Comparison of ENCODE assay signal across 8 cellular contexts in the genomic region with DNA sequence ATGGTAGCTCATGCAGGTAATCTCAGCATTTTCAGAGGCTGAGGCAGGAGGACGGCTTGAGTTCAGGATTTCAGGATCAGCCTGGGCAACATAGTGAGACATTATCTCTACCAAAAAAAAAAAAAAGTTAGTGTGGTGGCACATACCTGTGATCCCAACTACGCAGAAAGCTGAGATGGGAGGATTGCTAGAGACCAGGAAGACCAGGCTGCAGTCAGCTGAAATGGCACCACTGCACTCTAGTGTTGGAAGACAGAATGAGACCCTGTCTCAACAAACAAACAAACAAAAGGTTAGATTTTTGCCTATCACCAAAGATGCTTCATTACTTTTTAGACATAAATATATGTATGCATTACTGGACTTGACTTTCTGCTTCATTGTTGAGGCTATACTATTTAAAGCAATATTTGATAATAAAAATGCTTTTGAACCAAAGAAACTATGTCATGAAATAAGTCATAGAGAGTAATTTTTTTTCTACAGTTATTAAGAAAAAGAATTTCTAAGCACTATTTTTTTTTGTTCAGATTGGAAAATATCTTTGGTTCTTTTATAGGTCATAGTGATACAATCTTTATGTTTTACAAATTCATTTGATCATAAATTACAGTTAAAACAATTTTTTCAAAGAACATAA.
DNase-seq lines count a peak whose midpoint lies in the region; ATAC-seq and TF ChIP-seq lines count a peak whose summit lies in the region.
"Had no signal": no experiment of that assay in that cellular context is flagged by ENCODE, and none has a peak within 500 bp of the region (broad histone marks: within the 10 kb centered on the region; RNA-seq: fewer than 3 reads in every experiment).

No MANE protein-coding gene starts in this region.

- DNase-seq in NCI-H1930 (lab: John Stamatoyannopoulos, UW) (peak; percentile 36), brain microvascular endothelial cell (no peak), progenitor cell of endocrine pancreas (ENCODE audit: low spot score, unreplicated experiment) (no peak), NCI-H2196 treated with DMSO at 0.1 percent for 48 hours (lab: John Stamatoyannopoulos, UW; ENCODE audit: unreplicated experiment) (no peak), erythroblast (lab: John Stamatoyannopoulos, UW) (no peak)
- no peak for DNase-seq in activated naive CD4-positive, alpha-beta T cell treated with anti-CD3 and anti-CD28 coated beads, Interleukin-2, amount 50 U/mL, for 16 hours
- DNase-seq: activated naive CD8-positive, alpha-beta T cell treated with anti-CD3 and anti-CD28 coated beads, Interleukin-2, amount 10 ng/mL, durations not matched to agents 7 days and 5 days had no signal

- no peak overlapping the region for H3K27ac Mint-ChIP-seq in progenitor cell of endocrine pancreas
- H3K27ac Mint-ChIP-seq: activated naive CD8-positive, alpha-beta T cell treated with anti-CD3 and anti-CD28 coated beads, Interleukin-2, amount 10 ng/mL, durations not matched to agents 7 days and 5 days had no signal

- H3K36me3 ChIP-seq in brain microvascular endothelial cell (replicated peaks): no peaks in the 10 kb centered on the region

- H3K4me1 Mint-ChIP-seq in progenitor cell of endocrine pancreas (ENCODE audit: low read depth): no peaks in the 10 kb centered on the region
- H3K4me1 Mint-ChIP-seq: activated naive CD8-positive, alpha-beta T cell treated with anti-CD3 and anti-CD28 coated beads, Interleukin-2, amount 10 ng/mL, durations not matched to agents 7 days and 5 days had no signal

- no peak overlapping the region for H3K27ac ChIP-seq in brain microvascular endothelial cell

- no peaks in the 10 kb centered on the region for H3K9me3 Mint-ChIP-seq in progenitor cell of endocrine pancreas (ENCODE audit: low read depth)

- H3K4me3 Mint-ChIP-seq in progenitor cell of endocrine pancreas (ENCODE audit: low read depth): no peak overlapping the region
- H3K4me3 Mint-ChIP-seq: activated naive CD8-positive, alpha-beta T cell treated with anti-CD3 and anti-CD28 coated beads, Interleukin-2, amount 10 ng/mL, durations not matched to agents 7 days and 5 days had no signal

- no peaks in the 10 kb centered on the region for H3K36me3 Mint-ChIP-seq in progenitor cell of endocrine pancreas (ENCODE audit: insufficient read depth)
- H3K36me3 Mint-ChIP-seq: activated naive CD8-positive, alpha-beta T cell treated with anti-CD3 and anti-CD28 coated beads, Interleukin-2, amount 10 ng/mL, durations not matched to agents 7 days and 5 days had no signal

- TF ChIP-seq CTCF in brain microvascular endothelial cell (IDR thresholded peaks at IDR 0.05; ENCODE audit: low read depth, low read length, missing control alignments) (peak; percentile 70), progenitor cell of endocrine pancreas (IDR thresholded peaks at IDR 0.05; ENCODE audit: unreplicated experiment) (peak; percentile 79)

- TF ChIP-seq POLR2A in erythroblast (IDR thresholded peaks at IDR 0.05; ENCODE audit: low read length): no peak

- ATAC-seq in GM21360 (IDR thresholded peaks at IDR 0.05; ENCODE audit: unreplicated experiment): peak; percentile 72

- H3K4me3 ChIP-seq in brain microvascular endothelial cell (ENCODE audit: low read depth, low read length): no peak overlapping the region

- in situ Hi-C loops in brain microvascular endothelial cell (cut with HindIII; ENCODE audit: low pct_ligation_motif_present, low sequenced_read_pairs): no loop called here

- no peaks in the 10 kb centered on the region for H3K27me3 ChIP-seq in brain microvascular endothelial cell (replicated peaks)

- no peaks in the 10 kb centered on the region for H3K27me3 Mint-ChIP-seq in progenitor cell of endocrine pancreas
- H3K27me3 Mint-ChIP-seq: activated naive CD8-positive, alpha-beta T cell treated with anti-CD3 and anti-CD28 coated beads, Interleukin-2, amount 10 ng/mL, durations not matched to agents 7 days and 5 days had no signal

Comparison
In these comparisons a context has a peak if more than half of its experiments do, and no peak if none do; other contexts are left out.
1. DNase-seq: peak in NCI-H1930 (2 of 2); none in brain microvascular endothelial cell (single experiment), progenitor cell of endocrine pancreas (single experiment), activated naive CD4-positive, alpha-beta T cell treated with anti-CD3 and anti-CD28 coated beads, Interleukin-2, amount 50 U/mL, for 16 hours (single experiment), NCI-H2196 treated with DMSO at 0.1 percent for 48 hours (single experiment) and erythroblast (0 of 2).